In the genomic region with DNA sequence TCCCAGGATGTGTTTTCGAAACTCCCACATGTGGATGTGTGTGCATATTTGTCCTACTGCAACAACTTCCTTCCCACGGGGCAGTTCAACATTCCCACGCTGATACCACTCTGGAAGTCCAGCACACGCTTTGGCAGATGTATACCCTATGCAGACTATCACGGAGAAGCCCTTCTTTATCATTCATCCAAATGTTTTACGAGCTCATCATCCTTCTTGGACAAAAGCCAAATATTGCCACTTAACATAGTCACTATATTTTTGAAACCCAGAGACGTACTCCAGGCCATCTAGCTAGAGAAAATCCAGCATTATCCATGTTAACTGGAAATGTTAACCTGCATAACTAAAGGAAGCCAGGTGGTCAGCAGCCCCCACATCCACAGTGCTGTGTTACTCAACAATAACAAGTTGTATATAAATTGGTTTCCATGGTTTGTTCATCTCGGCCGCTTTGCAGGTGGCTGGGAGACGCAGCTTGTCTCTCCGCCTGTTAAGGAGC, we compare ENCODE assay signal across 11 cellular contexts.
DNase-seq lines count a peak whose midpoint lies in the region; ATAC-seq and TF ChIP-seq lines count a peak whose summit lies in the region.
"Had no signal": no experiment of that assay in that cellular context is flagged by ENCODE, and none has a peak within 500 bp of the region (broad histone marks: within the 10 kb centered on the region; RNA-seq: fewer than 3 reads in every experiment).

No MANE protein-coding gene starts in this region.

- TF ChIP-seq POLR2A in right lobe of liver (IDR thresholded peaks at IDR 0.05) = no peak

- H3K9me3 ChIP-seq in right lobe of liver = no peaks in the 10 kb centered on the region

- ATAC-seq in right lobe of liver (peak; percentile 33 to 71 (median 44)), GM18861 (IDR thresholded peaks at IDR 0.05; ENCODE audit: unreplicated experiment) (no peak), HG03521 (IDR thresholded peaks at IDR 0.05; ENCODE audit: unreplicated experiment) (no peak), HG03280 (IDR thresholded peaks at IDR 0.05; ENCODE audit: unreplicated experiment) (no peak)

- DNase-seq in AG09309 (ENCODE audit: low read depth) = peak; percentile 82
- DNase-seq in LHCN-M2 (ENCODE audit: low read depth) = peak; percentile 73
- no peak for DNase-seq in coronary artery (ENCODE audit: low spot score)
- DNase-seq in right lobe of liver = no peak
- no peak for DNase-seq in foreskin melanocyte
- DNase-seq: activated T-cell treated with anti-CD3 and anti-CD28 coated beads, Interleukin-2, amount 50 U/mL, for 1 hour; COR-L47; immature natural killer cell had no signal

- H3K27me3 ChIP-seq in right lobe of liver = no peaks in the 10 kb centered on the region

- intact Hi-C loops in right lobe of liver (cut with DNase I) = no loop called here

- TF ChIP-seq CTCF in AG09309 (IDR thresholded peaks at IDR 0.05; ENCODE audit: control insufficient read depth, insufficient read depth, low read depth, low read length, missing control alignments) (no peak), coronary artery (IDR thresholded peaks at IDR 0.05) (no peak), right lobe of liver (IDR thresholded peaks at IDR 0.05) (no peak)

- H3K36me3 ChIP-seq in right lobe of liver = no peaks in the 10 kb centered on the region

- H3K27ac ChIP-seq in coronary artery = peak overlapping the region; percentile 82 to 86
- peak overlapping the region; percentile 2 to 15 (median 5) for H3K27ac ChIP-seq in right lobe of liver

- H3K4me3 ChIP-seq in AG09309 (ENCODE audit: control insufficient read depth, low read depth, low read length) (no peak overlapping the region), coronary artery (peak overlapping the region; percentile 21), right lobe of liver (no peak overlapping the region)

- 53% methylated on average over 8 of the region's 11 CpGs for WGBS in right lobe of liver (ENCODE audit: insufficient coverage, low coverage, low lambda C conversion rate, missing lambda C conversion rate)

- H3K4me1 ChIP-seq in right lobe of liver = peaks cover 0 to 12% (median 2%) of the 10 kb centered on the region in 4 donors

Comparison
In these comparisons a context has a peak if more than half of its experiments do, and no peak if none do; other contexts are left out.
1. DNase-seq: peak in AG09309 (single experiment) and LHCN-M2 (single experiment); none in coronary artery (single experiment), right lobe of liver (0 of 3) and foreskin melanocyte (single experiment).
2. ATAC-seq: peak in right lobe of liver (4 of 4); none in GM18861 (single experiment), HG03521 (single experiment) and HG03280 (single experiment).